In genomic region chr2:149371476-149371875, GRCh38 we compare ENCODE assay signal across 23 cellular contexts.
"Had no signal": no experiment of that assay in that cellular context is flagged by ENCODE, and none has a peak within 500 bp of the region (broad histone marks: within the 10 kb centered on the region; RNA-seq: fewer than 3 reads in every experiment).

No MANE protein-coding gene starts in this region.

- H3K27ac ChIP-seq: colonic mucosa, coronary artery, dorsolateral prefrontal cortex, epithelial cell of prostate, esophagus squamous epithelium, foreskin keratinocyte, gastrocnemius medialis, gastroesophageal sphincter, heart left ventricle, heart right ventricle had no signal

- H3K9me3 ChIP-seq: colonic mucosa, esophagus squamous epithelium, gastrocnemius medialis, gastroesophageal sphincter, heart left ventricle, heart right ventricle had no signal

- H3K27me3 ChIP-seq: colonic mucosa, esophagus squamous epithelium, foreskin keratinocyte, gastrocnemius medialis, gastroesophageal sphincter, heart left ventricle, heart right ventricle had no signal

- H3K4me1 ChIP-seq: colonic mucosa, gastrocnemius medialis, heart left ventricle, heart right ventricle had no signal

- H3K4me3 ChIP-seq: colonic mucosa, coronary artery, dorsolateral prefrontal cortex, esophagus squamous epithelium, gastrocnemius medialis, gastroesophageal sphincter, heart left ventricle, heart right ventricle had no signal

- H3K36me3 ChIP-seq: colonic mucosa, esophagus squamous epithelium, gastrocnemius medialis, gastroesophageal sphincter, heart left ventricle, heart right ventricle had no signal

- DNase-seq: colonic mucosa; cortex of kidney; dermis blood vessel endothelial cell; dorsolateral prefrontal cortex; effector CD4-positive, alpha-beta T cell; effector CD8-positive, alpha-beta T cell; effector memory CD4-positive, alpha-beta T cell; effector memory CD8-positive, alpha-beta T cell; endodermal cell; erythroblast; esophagus squamous epithelium; foreskin fibroblast; foreskin keratinocyte; foreskin melanocyte; gastrocnemius medialis; glutamatergic neuron; head of caudate nucleus; heart left ventricle; heart right ventricle had no signal

- ATAC-seq: effector memory CD8-positive, alpha-beta T cell; esophagus mucosa; foreskin keratinocyte; gastrocnemius medialis; gastroesophageal sphincter; heart left ventricle; heart right ventricle had no signal
